Comparison of ENCODE assay signal across 18 cellular contexts in the genomic region with DNA sequence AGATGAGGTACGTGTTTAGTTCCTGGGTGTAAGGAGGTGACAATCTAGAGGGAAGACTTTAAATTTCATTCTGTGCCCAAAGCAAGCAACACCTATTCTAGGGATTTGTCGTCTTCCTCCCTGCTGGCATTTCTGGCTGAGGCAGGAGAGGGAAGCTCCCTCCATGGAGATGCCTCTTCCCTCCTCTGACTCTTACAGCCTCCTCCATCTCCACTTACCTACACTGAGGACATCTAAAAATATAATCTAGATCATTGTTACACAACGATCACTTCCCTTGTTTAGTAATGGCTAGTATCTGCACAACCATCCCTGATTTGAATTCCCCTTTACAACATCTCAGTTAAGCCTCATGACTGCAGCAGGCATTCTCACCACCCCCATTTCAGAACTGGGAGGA. TPM values are rescaled to one million over a fixed set of nuclear protein-coding genes. Genes with fewer than 3 reads are reported as not detected.
DNase-seq lines count a peak whose midpoint lies in the region; ATAC-seq, FAIRE-seq and TF ChIP-seq lines count a peak whose summit lies in the region.
"Had no signal": no experiment of that assay in that cellular context is flagged by ENCODE, and none has a peak within 500 bp of the region (broad histone marks: within the 10 kb centered on the region; RNA-seq: fewer than 3 reads in every experiment).

No MANE protein-coding gene starts in this region.

- H3K27ac ChIP-seq in caudate nucleus (ENCODE audit: low read depth, low read length) (peak overlapping the region; percentile 18), gastrocnemius medialis (peak overlapping the region; percentile 64 to 66 (median 64))
- H3K27ac ChIP-seq: SJCRH30 had no signal

- no peaks in the 10 kb centered on the region for H3K36me3 ChIP-seq in gastrocnemius medialis
- H3K36me3 ChIP-seq: SJCRH30 had no signal

- H3K36me3 Mint-ChIP-seq in stimulated activated effector memory CD8-positive, alpha-beta T cell treated with anti-CD3 and anti-CD28 coated beads, Interleukin-12 subunit alpha, Interleukin-12 subunit beta, amount 100 ng/mL, for 72 hours = no peaks in the 10 kb centered on the region
- H3K36me3 Mint-ChIP-seq: CD14-positive monocyte had no signal

- ATAC-seq in gastrocnemius medialis = peak; percentile 97 to 99
- ATAC-seq in stimulated activated effector memory CD8-positive, alpha-beta T cell treated with anti-CD3 and anti-CD28 coated beads, Interleukin-12 subunit alpha, Interleukin-12 subunit beta, amount 100 ng/mL, for 72 hours = no peak
- ATAC-seq: HCT116 had no signal

- peak; percentile 10 to 44 for TF ChIP-seq POLR2A in gastrocnemius medialis (IDR thresholded peaks at IDR 0.05)

- no peaks in the 10 kb centered on the region for H3K9me3 ChIP-seq in gastrocnemius medialis
- H3K9me3 ChIP-seq: SJCRH30 had no signal

- H3K4me3 Mint-ChIP-seq in stimulated activated effector memory CD8-positive, alpha-beta T cell treated with anti-CD3 and anti-CD28 coated beads, Interleukin-12 subunit alpha, Interleukin-12 subunit beta, amount 100 ng/mL, for 72 hours = no peak overlapping the region
- H3K4me3 Mint-ChIP-seq: CD14-positive monocyte had no signal

- TF ChIP-seq CTCF in gastrocnemius medialis (IDR thresholded peaks at IDR 0.05 in 4 of 5, conservative IDR thresholded peaks at IDR 0.05 in 1 of 5) = no peak

- in situ Hi-C loops in gastrocnemius medialis (cut with MboI; ENCODE audit: low sequenced_read_pairs in 4 of 4) = no loop called here

- H3K27ac Mint-ChIP-seq in stimulated activated effector memory CD8-positive, alpha-beta T cell treated with anti-CD3 and anti-CD28 coated beads, Interleukin-12 subunit alpha, Interleukin-12 subunit beta, amount 100 ng/mL, for 72 hours = no peak overlapping the region
- H3K27ac Mint-ChIP-seq: CD14-positive monocyte had no signal

- FAIRE-seq in RCC 7860 (lab: Jason Lieb, UNC) = no peak
- FAIRE-seq: HTR-8/SVneo had no signal

- no peak overlapping the region for H3K4me3 ChIP-seq in gastrocnemius medialis
- H3K4me3 ChIP-seq: SJCRH30 had no signal

- no peaks in the 10 kb centered on the region for H3K4me1 Mint-ChIP-seq in stimulated activated effector memory CD8-positive, alpha-beta T cell treated with anti-CD3 and anti-CD28 coated beads, Interleukin-12 subunit alpha, Interleukin-12 subunit beta, amount 100 ng/mL, for 72 hours

- DNase-seq in SKM-1 (lab: John Stamatoyannopoulos, UW; ENCODE audit: unreplicated experiment) = peak; percentile 16
- DNase-seq in SKM-1 treated with dmso at 0.1 percent for 144 hours (lab: John Stamatoyannopoulos, UW; ENCODE audit: unreplicated experiment) = no peak
- peak in 5 of 61 donors; percentile 4 to 26 (median 14) for DNase-seq in caudate nucleus (lab: John Stamatoyannopoulos, UW)
- no peak for DNase-seq in gastrocnemius medialis
- DNase-seq in DMS153 (lab: John Stamatoyannopoulos, UW) = no peak
- no peak for DNase-seq in stimulated activated effector memory CD8-positive, alpha-beta T cell treated with anti-CD3 and anti-CD28 coated beads, Interleukin-12 subunit alpha, Interleukin-12 subunit beta, amount 100 ng/mL, for 72 hours (ENCODE audit: low spot score in 2 of 2)
- no peak for DNase-seq in RCC 7860 (ENCODE audit: low spot score)
- DNase-seq: AML-193, GOT3, KG1, NCI-H1694, NCI-H2081 treated with DMSO at 0.1 percent for 48 hours, NCI-H2171 treated with DMSO at 0.1 percent for 48 hours, NCI-H526, SJCRH30 had no signal

- H3K9me3 Mint-ChIP-seq in stimulated activated effector memory CD8-positive, alpha-beta T cell treated with anti-CD3 and anti-CD28 coated beads, Interleukin-12 subunit alpha, Interleukin-12 subunit beta, amount 100 ng/mL, for 72 hours = no peaks in the 10 kb centered on the region

- H3K4me1 ChIP-seq in gastrocnemius medialis = peaks cover 17% of the 10 kb centered on the region in 2 donors
- H3K4me1 ChIP-seq: SJCRH30 had no signal

- intact Hi-C loops in gastrocnemius medialis (cut with DNase I; ENCODE audit: low total_unique reads) = no loop called here

- no peaks in the 10 kb centered on the region for H3K27me3 ChIP-seq in gastrocnemius medialis

RNA-seq across cellular contexts. Expression of a gene that starts 12.4 kb away (rescaled TPM):
- total RNA-seq in gastrocnemius medialis = 1,000 to 10,000 TPM in 2 of 4 donors, 100 to 1,000 TPM in 2; 765 to 1,204 (median 990) TPM

RNA-seq across cellular contexts. Expression of a gene that starts 57.3 kb away (rescaled TPM):
- 100 to 1,000 TPM; 133 to 308 (median 181) TPM for total RNA-seq in gastrocnemius medialis
